Comparison of ENCODE assay signal across 1 cellular context in genomic region chr7:2555121-2556052, GRCh38.
A peak's percentile ranks its signal among the peaks of the same experiment; 100 is the strongest.
TF ChIP-seq lines count a peak whose summit lies in the region.

Gene BRAT1 (minus strand): TSS chr7:2555524. CDS start chr7:2554431, 1,093 bp downstream.

TF ChIP-seq in K562, 482 proteins besides CTCF, POLR2A, EP300 and RAD21 (continued from another document and continues in another):
- TF ChIP-seq ZNF766 (CRISPR knock-in tag; conservative IDR thresholded peaks at IDR 0.05) (no peak), ZNF511 (CRISPR knock-in tag; IDR thresholded peaks at IDR 0.05) (peak; percentile 50; the same call in 1 of the 2 replicates), MIER1 (IDR thresholded peaks at IDR 0.05; ENCODE audit: low read depth) (no peak), ZZZ3 (IDR thresholded peaks at IDR 0.05) (no peak), STAT5B (CRISPR knock-in tag; IDR thresholded peaks at IDR 0.05) (no peak), RBM22 (IDR thresholded peaks at IDR 0.05; ENCODE audit: low read depth, low read length, poor library complexity, severe bottlenecking) (peak; percentile 21), TGIF2 (CRISPR knock-in tag; IDR thresholded peaks at IDR 0.05) (no peak), SLC30A9 (CRISPR knock-in tag; IDR thresholded peaks at IDR 0.05) (no peak), ZNF133 (CRISPR knock-in tag; IDR thresholded peaks at IDR 0.05) (no peak), ZNF584 (CRISPR knock-in tag; IDR thresholded peaks at IDR 0.05; ENCODE audit: low read depth) (no peak), ZNF121 (CRISPR knock-in tag; conservative IDR thresholded peaks at IDR 0.05) (peak; percentile 45; the same call in 1 of the 2 replicates), NFIX (CRISPR knock-in tag; IDR thresholded peaks at IDR 0.05; ENCODE audit: low read depth) (no peak), SIN3A (IDR thresholded peaks at IDR 0.05; ENCODE audit: borderline replicate concordance in 2 of 2, control insufficient read depth in 1 of 2, low read depth in 2 of 2, low read length in 2 of 2) (peak; percentile 49 to 82; a peak in 2 of 4 replicates), NR3C1 (CRISPR knock-in tag; IDR thresholded peaks at IDR 0.05) (0 out of 2 replicates have a peak, but pooled peaks have one; percentile 56), MYC (IDR thresholded peaks at IDR 0.05; ENCODE audit: low read depth, low read length) (peak; percentile 56), MYC (CRISPR knock-in tag; IDR thresholded peaks at IDR 0.05; ENCODE audit: borderline replicate concordance, low read depth) (no peak), CLOCK (CRISPR knock-in tag; IDR thresholded peaks at IDR 0.05; ENCODE audit: borderline replicate concordance) (no peak), TCF7 (IDR thresholded peaks at IDR 0.05; ENCODE audit: borderline replicate concordance) (no peak; the same call in 1 of the 2 replicates), SP1 (CRISPR knock-in tag; IDR thresholded peaks at IDR 0.05) (peak; percentile 71), ZHX1 (conservative IDR thresholded peaks at IDR 0.05; ENCODE audit: low read length) (no peak), KAT2B (IDR thresholded peaks at IDR 0.05; ENCODE audit: low read depth, low read length) (no peak), XRCC5 (IDR thresholded peaks at IDR 0.05; ENCODE audit: low read depth, low read length) (0 out of 2 replicates have a peak, but pooled peaks have one; percentile 61), ZNF639 (CRISPR knock-in tag; conservative IDR thresholded peaks at IDR 0.05 in 1 of 2, IDR thresholded peaks at IDR 0.05 in 1 of 2) (peak in 1 of 2 experiments; percentile 70; a peak in 2 of 4 replicates), KDM5B (IDR thresholded peaks at IDR 0.05; ENCODE audit: insufficient replicate concordance, low read depth, low read length) (peak; percentile 78), ETS2 (tag; IDR thresholded peaks at IDR 0.05; ENCODE audit: borderline replicate concordance, poor library complexity, severe bottlenecking) (no peak), ZFP30 (CRISPR knock-in tag; IDR thresholded peaks at IDR 0.05; ENCODE audit: borderline replicate concordance) (no peak), PURB (CRISPR knock-in tag; IDR thresholded peaks at IDR 0.05; ENCODE audit: low read depth) (no peak), ZNF609 (CRISPR knock-in tag; IDR thresholded peaks at IDR 0.05; ENCODE audit: borderline replicate concordance) (no peak), MEF2A (IDR thresholded peaks at IDR 0.05; ENCODE audit: control insufficient read depth, low read depth, low read length) (no peak), ZFP1 (CRISPR knock-in tag; IDR thresholded peaks at IDR 0.05) (no peak), TBP (optimal IDR thresholded peaks at IDR 0.05; ENCODE audit: low read depth, low read length) (peak; percentile 46), MYNN (IDR thresholded peaks at IDR 0.05) (no peak), MYNN (CRISPR knock-in tag; IDR thresholded peaks at IDR 0.05) (no peak), ZNF583 (CRISPR knock-in tag; IDR thresholded peaks at IDR 0.05) (no peak), MTA1 (IDR thresholded peaks at IDR 0.05; ENCODE audit: borderline replicate concordance) (no peak)
- TF ChIP-seq, protein P1, sequence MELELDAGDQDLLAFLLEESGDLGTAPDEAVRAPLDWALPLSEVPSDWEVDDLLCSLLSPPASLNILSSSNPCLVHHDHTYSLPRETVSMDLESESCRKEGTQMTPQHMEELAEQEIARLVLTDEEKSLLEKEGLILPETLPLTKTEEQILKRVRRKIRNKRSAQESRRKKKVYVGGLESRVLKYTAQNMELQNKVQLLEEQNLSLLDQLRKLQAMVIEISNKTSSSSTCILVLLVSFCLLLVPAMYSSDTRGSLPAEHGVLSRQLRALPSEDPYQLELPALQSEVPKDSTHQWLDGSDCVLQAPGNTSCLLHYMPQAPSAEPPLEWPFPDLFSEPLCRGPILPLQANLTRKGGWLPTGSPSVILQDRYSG (tag; conservative IDR thresholded peaks at IDR 0.05; ENCODE audit: low read depth), result no peak
- TF ChIP-seq, protein P2, sequence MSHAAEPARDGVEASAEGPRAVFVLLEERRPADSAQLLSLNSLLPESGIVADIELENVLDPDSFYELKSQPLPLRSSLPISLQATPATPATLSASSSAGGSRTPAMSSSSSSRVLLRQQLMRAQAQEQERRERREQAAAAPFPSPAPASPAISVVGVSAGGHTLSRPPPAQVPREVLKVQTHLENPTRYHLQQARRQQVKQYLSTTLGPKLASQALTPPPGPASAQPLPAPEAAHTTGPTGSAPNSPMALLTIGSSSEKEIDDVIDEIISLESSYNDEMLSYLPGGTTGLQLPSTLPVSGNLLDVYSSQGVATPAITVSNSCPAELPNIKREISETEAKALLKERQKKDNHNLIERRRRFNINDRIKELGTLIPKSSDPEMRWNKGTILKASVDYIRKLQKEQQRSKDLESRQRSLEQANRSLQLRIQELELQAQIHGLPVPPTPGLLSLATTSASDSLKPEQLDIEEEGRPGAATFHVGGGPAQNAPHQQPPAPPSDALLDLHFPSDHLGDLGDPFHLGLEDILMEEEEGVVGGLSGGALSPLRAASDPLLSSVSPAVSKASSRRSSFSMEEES (CRISPR knock-in tag; IDR thresholded peaks at IDR 0.05), result no peak
- TF ChIP-seq, protein P3, sequence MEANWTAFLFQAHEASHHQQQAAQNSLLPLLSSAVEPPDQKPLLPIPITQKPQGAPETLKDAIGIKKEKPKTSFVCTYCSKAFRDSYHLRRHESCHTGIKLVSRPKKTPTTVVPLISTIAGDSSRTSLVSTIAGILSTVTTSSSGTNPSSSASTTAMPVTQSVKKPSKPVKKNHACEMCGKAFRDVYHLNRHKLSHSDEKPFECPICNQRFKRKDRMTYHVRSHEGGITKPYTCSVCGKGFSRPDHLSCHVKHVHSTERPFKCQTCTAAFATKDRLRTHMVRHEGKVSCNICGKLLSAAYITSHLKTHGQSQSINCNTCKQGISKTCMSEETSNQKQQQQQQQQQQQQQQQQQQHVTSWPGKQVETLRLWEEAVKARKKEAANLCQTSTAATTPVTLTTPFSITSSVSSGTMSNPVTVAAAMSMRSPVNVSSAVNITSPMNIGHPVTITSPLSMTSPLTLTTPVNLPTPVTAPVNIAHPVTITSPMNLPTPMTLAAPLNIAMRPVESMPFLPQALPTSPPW (CRISPR knock-in tag; IDR thresholded peaks at IDR 0.05), result peak; percentile 78
- TF ChIP-seq, protein P4, sequence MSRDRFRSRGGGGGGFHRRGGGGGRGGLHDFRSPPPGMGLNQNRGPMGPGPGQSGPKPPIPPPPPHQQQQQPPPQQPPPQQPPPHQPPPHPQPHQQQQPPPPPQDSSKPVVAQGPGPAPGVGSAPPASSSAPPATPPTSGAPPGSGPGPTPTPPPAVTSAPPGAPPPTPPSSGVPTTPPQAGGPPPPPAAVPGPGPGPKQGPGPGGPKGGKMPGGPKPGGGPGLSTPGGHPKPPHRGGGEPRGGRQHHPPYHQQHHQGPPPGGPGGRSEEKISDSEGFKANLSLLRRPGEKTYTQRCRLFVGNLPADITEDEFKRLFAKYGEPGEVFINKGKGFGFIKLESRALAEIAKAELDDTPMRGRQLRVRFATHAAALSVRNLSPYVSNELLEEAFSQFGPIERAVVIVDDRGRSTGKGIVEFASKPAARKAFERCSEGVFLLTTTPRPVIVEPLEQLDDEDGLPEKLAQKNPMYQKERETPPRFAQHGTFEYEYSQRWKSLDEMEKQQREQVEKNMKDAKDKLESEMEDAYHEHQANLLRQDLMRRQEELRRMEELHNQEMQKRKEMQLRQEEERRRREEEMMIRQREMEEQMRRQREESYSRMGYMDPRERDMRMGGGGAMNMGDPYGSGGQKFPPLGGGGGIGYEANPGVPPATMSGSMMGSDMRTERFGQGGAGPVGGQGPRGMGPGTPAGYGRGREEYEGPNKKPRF (IDR thresholded peaks at IDR 0.05; ENCODE audit: low read depth, low read length), result no peak
- TF ChIP-seq, protein P5, sequence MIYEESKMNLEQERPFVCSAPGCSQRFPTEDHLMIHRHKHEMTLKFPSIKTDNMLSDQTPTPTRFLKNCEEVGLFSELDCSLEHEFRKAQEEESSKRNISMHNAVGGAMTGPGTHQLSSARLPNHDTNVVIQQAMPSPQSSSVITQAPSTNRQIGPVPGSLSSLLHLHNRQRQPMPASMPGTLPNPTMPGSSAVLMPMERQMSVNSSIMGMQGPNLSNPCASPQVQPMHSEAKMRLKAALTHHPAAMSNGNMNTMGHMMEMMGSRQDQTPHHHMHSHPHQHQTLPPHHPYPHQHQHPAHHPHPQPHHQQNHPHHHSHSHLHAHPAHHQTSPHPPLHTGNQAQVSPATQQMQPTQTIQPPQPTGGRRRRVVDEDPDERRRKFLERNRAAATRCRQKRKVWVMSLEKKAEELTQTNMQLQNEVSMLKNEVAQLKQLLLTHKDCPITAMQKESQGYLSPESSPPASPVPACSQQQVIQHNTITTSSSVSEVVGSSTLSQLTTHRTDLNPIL (CRISPR knock-in tag; IDR thresholded peaks at IDR 0.05), result no peak
- TF ChIP-seq, protein P6, sequence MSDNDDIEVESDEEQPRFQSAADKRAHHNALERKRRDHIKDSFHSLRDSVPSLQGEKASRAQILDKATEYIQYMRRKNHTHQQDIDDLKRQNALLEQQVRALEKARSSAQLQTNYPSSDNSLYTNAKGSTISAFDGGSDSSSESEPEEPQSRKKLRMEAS (CRISPR knock-in tag; IDR thresholded peaks at IDR 0.05), result peak; percentile 61
